19 cellular contexts compared by ENCODE assay signal in genomic region chr2:161112885-161113284, GRCh38. TPM values are rescaled to one million over a fixed set of nuclear protein-coding genes. Genes with fewer than 3 reads are reported as not detected.
DNase-seq lines count a peak whose midpoint lies in the region; ATAC-seq lines count a peak whose summit lies in the region.
"Had no signal": no experiment of that assay in that cellular context is flagged by ENCODE, and none has a peak within 500 bp of the region (broad histone marks: within the 10 kb centered on the region; RNA-seq: fewer than 3 reads in every experiment).

No MANE protein-coding gene starts in this region.

- no peaks in the 10 kb centered on the region for H3K9me3 ChIP-seq in SJCRH30 (replicated peaks)
- no peaks in the 10 kb centered on the region for H3K9me3 ChIP-seq in naive thymus-derived CD4-positive, alpha-beta T cell (ENCODE audit: control insufficient read depth in 2 of 3, low read length in 3 of 3)
- H3K9me3 ChIP-seq: BE2C had no signal

- no peak overlapping the region for H3K27ac ChIP-seq in SJCRH30
- no peak overlapping the region for H3K27ac ChIP-seq in naive thymus-derived CD4-positive, alpha-beta T cell (ENCODE audit: low read depth, low read length)

- H3K4me3 Mint-ChIP-seq in naive thymus-derived CD4-positive, alpha-beta T cell = no peak overlapping the region
- H3K4me3 Mint-ChIP-seq: CD4-positive, CD25-positive, alpha-beta regulatory T cell had no signal

- no peaks in the 10 kb centered on the region for H3K36me3 ChIP-seq in SJCRH30
- no peaks in the 10 kb centered on the region for H3K36me3 ChIP-seq in naive thymus-derived CD4-positive, alpha-beta T cell (ENCODE audit: control insufficient read depth in 2 of 3, insufficient read depth in 3 of 3, low read length in 3 of 3)
- H3K36me3 ChIP-seq: BE2C had no signal

- 0 out of 2 replicates have a peak, but pooled peaks cover 3% of the 10 kb centered on the region for H3K4me1 ChIP-seq in SJCRH30
- no peaks in the 10 kb centered on the region for H3K4me1 ChIP-seq in naive thymus-derived CD4-positive, alpha-beta T cell (ENCODE audit: control insufficient read depth in 2 of 2, insufficient read depth in 2 of 2, low read length in 2 of 2)
- H3K4me1 ChIP-seq: BE2C had no signal

- H3K4me3 ChIP-seq in SJCRH30 = no peak overlapping the region
- no peak overlapping the region for H3K4me3 ChIP-seq in naive thymus-derived CD4-positive, alpha-beta T cell (ENCODE audit: low read length)

- DNase-seq in NCI-H2196 (lab: John Stamatoyannopoulos, UW; ENCODE audit: unreplicated experiment) (peak; percentile 4), NCI-H2196 treated with DMSO at 0.1 percent for 48 hours (lab: John Stamatoyannopoulos, UW; ENCODE audit: unreplicated experiment) (no peak), NCI-H1436 (lab: John Stamatoyannopoulos, UW) (peak; percentile 70), NCI-H526 treated with DMSO at 0.1 percent for 48 hours (lab: John Stamatoyannopoulos, UW) (peak; percentile 57), SJCRH30 (peak; percentile 22 to 60), 8988T (no peak)
- DNase-seq in naive thymus-derived CD4-positive, alpha-beta T cell = no peak
- DNase-seq: BE2C; CD4-positive, CD25-positive, alpha-beta regulatory T cell; DMS53; GOT3; KBM-7; NCI-H146; SIG-M5; T-helper 1 cell; T-helper 9 cell had no signal

- no peaks in the 10 kb centered on the region for H3K27me3 ChIP-seq in SJCRH30
- H3K27me3 ChIP-seq in naive thymus-derived CD4-positive, alpha-beta T cell (ENCODE audit: control insufficient read depth in 2 of 2, insufficient read depth in 2 of 2, low read length in 2 of 2) = peaks cover 0 to 2% of the 10 kb centered on the region in 2 donors
- H3K27me3 ChIP-seq: BE2C had no signal

- intact Hi-C loops in naive thymus-derived CD4-positive, alpha-beta T cell (cut with micrococcal nuclease) = no loop called here

- POLR2A ChIA-PET in naive thymus-derived CD4-positive, alpha-beta T cell (lab: Charles Lee) = interaction anchor here (0.6 kb wide), 1 partner anchor 10 kb away, joined by 3 read pairs; no protein-coding TSS in a partner anchor

- CTCF ChIA-PET in naive thymus-derived CD4-positive, alpha-beta T cell (lab: Charles Lee) = no interaction called here

- H3K4me1 Mint-ChIP-seq in naive thymus-derived CD4-positive, alpha-beta T cell = peaks cover 0 to 2% (median 0%) of the 10 kb centered on the region in 7 donors

- no peak for ATAC-seq in naive thymus-derived CD4-positive, alpha-beta T cell
- no peak for ATAC-seq in HG03520 (IDR thresholded peaks at IDR 0.05; ENCODE audit: unreplicated experiment)
- ATAC-seq: HCT116, HepG2 had no signal

- no peak overlapping the region for H3K27ac Mint-ChIP-seq in naive thymus-derived CD4-positive, alpha-beta T cell
- H3K27ac Mint-ChIP-seq: CD4-positive, CD25-positive, alpha-beta regulatory T cell had no signal

- H3K9me3 Mint-ChIP-seq in naive thymus-derived CD4-positive, alpha-beta T cell = peaks cover 0 to 2% (median 0%) of the 10 kb centered on the region in 11 donors
- H3K9me3 Mint-ChIP-seq: CD4-positive, CD25-positive, alpha-beta regulatory T cell had no signal

- H3K36me3 Mint-ChIP-seq in naive thymus-derived CD4-positive, alpha-beta T cell = peaks cover 0 to 9% (median 0%) of the 10 kb centered on the region in 5 donors
- H3K36me3 Mint-ChIP-seq: CD4-positive, CD25-positive, alpha-beta regulatory T cell had no signal

- H3K27me3 Mint-ChIP-seq in naive thymus-derived CD4-positive, alpha-beta T cell = peaks cover 0 to 21% (median 0%) of the 10 kb centered on the region in 5 donors

RNA-seq across cellular contexts. Expression of gene TANK, which starts 47.3 kb away (rescaled TPM):
- 33.9 and 45.2 TPM in 2 replicates for total RNA-seq in SJCRH30 (2014; rRNA removed; shearing (Covaris generic))
- total RNA-seq in naive thymus-derived CD4-positive, alpha-beta T cell = 100 to 1,000 TPM in 2 of 5 experiments, 10 to 100 TPM in 3; 57.4 to 142 (median 62.4) TPM
- polyA plus RNA-seq in naive thymus-derived CD4-positive, alpha-beta T cell = 10 to 100 TPM; 45.5 to 50.3 TPM

Comparison
In these comparisons a context has a peak if more than half of its experiments do, and no peak if none do; other contexts are left out.
1. DNase-seq: peak in NCI-H2196 (single experiment), NCI-H1436 (single experiment), NCI-H526 treated with DMSO at 0.1 percent for 48 hours (single experiment) and SJCRH30 (2 of 2); none in NCI-H2196 treated with DMSO at 0.1 percent for 48 hours (single experiment), naive thymus-derived CD4-positive, alpha-beta T cell (0 of 9) and 8988T (single experiment).